In the genomic region with DNA sequence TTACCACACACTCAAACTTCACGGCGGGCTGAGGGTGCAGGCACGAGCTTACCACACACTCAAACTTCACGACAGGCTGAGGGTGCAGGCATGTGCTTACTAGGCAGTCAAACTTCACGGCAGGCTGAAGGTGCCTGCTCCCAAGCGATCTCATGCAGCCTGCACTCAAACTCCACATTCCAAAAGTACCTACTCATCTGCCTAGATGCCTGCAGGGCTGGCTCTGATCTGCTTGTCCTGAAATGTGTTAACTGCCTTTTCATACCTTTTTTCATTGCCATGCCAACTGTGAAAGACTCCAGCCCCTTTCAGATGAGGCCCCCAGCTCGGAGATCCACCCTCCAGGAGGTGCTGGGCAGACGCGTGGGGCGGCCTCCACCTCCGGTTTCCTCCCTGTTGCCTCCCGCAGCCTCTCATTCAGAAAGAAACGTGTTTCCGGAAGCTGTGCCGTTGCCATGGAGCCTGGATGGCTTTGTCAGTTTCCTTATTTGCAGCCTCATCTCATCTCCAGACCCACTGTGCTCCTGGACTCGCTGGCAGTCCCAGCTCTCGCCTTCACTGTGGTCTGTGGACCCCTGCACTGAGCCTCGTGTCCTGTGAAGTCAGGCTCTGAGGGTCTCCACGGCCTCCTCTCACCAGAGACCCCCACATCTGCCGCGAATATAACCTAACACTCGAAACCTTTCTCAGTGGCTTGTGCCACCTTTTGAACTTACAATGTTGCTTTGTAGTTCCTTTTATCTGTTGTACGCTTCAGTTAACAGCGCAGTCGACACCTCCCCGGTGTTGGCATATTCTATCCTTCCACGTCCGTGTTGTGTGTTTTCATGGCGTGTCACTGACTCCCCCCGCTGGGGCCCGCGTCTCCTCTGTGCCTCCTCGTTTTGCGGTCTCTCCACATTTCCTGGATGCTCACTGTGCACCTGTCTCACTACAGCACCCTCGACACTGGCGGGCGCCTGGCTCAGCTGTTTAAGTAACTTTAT, we compare ENCODE assay signal across 8 cellular contexts.
A peak's percentile ranks its signal among the peaks of the same experiment; 100 is the strongest.
DNase-seq lines count a peak whose midpoint lies in the region; ATAC-seq and TF ChIP-seq lines count a peak whose summit lies in the region.

No MANE protein-coding gene starts in this region.

- H3K9me3 Mint-ChIP-seq in endodermal cell: no peaks in the 10 kb centered on the region

- H3K27ac ChIP-seq in endodermal cell (ENCODE audit: low read depth, low read length) (peak overlapping the region; percentile 69), left lung (no peak overlapping the region), prostate gland (no peak overlapping the region)

- H3K4me3 ChIP-seq in endodermal cell (ENCODE audit: low read length): no peak overlapping the region
- H3K4me3 ChIP-seq in left lung: no peak overlapping the region
- no peak overlapping the region for H3K4me3 ChIP-seq in prostate gland

- H3K9ac ChIP-seq in endodermal cell (ENCODE audit: extremely low read depth, low read length, poor library complexity, severe bottlenecking): no peak overlapping the region

- peaks cover 10% of the 10 kb centered on the region for H3K9me3 ChIP-seq in endodermal cell (ENCODE audit: control insufficient read depth, low read length)
- H3K9me3 ChIP-seq in left lung: no peaks in the 10 kb centered on the region
- H3K9me3 ChIP-seq in prostate gland: no peaks in the 10 kb centered on the region

- H3K36me3 Mint-ChIP-seq in endodermal cell (ENCODE audit: low read depth): no peaks in the 10 kb centered on the region

- H3K27me3 ChIP-seq in endodermal cell (ENCODE audit: control insufficient read depth, insufficient read depth, low read length, poor library complexity, severe bottlenecking) (no peaks in the 10 kb centered on the region), left lung (peaks cover 0 to 10% of the 10 kb centered on the region in 2 donors), prostate gland (replicated peaks; ENCODE audit: insufficient read depth) (no peaks in the 10 kb centered on the region)

- H3K4me3 Mint-ChIP-seq in endodermal cell: no peak overlapping the region

- DNase-seq in NCI-H1417 treated with DMSO at 0.1 percent for 48 hours (lab: John Stamatoyannopoulos, UW) (peak; percentile 49), endodermal cell (peak; percentile 79), left lung (no peak), prostate gland (ENCODE audit: low spot score) (no peak)
- DNase-seq in activated CD4-positive, alpha-beta T cell treated with anti-CD3 and anti-CD28 coated beads, Interleukin-2, amount 50 U/mL, for 48 hours: peak; percentile 55 to 66
- peak; percentile 12 to 21 for DNase-seq in stimulated activated CD4-positive, alpha-beta T cell treated with anti-CD3 and anti-CD28 coated beads, Interleukin-1b, Interleukin-23, amount 100 ng/mL, for 1 hour (ENCODE audit: low read depth in 2 of 2)

- no peak for TF ChIP-seq CTCF in endodermal cell (conservative IDR thresholded peaks at IDR 0.05)
- no peak for TF ChIP-seq CTCF in left lung (IDR thresholded peaks at IDR 0.05)
- TF ChIP-seq CTCF in prostate gland (IDR thresholded peaks at IDR 0.05): no peak

- no peak for TF ChIP-seq POLR2A in prostate gland (IDR thresholded peaks at IDR 0.05)

- peaks cover 2% of the 10 kb centered on the region for H3K27me3 Mint-ChIP-seq in endodermal cell (ENCODE audit: insufficient read depth)

- H3K4me1 ChIP-seq in endodermal cell (ENCODE audit: control insufficient read depth, insufficient read depth, low read length) (no peaks in the 10 kb centered on the region), left lung (no peaks in the 10 kb centered on the region), prostate gland (replicated peaks) (no peaks in the 10 kb centered on the region)

- intact Hi-C loops in left lung (cut with DNase I) (no loop called here), prostate gland (cut with DNase I) (no loop called here)

- H3K27ac Mint-ChIP-seq in endodermal cell: peak overlapping the region; percentile 52

- WGBS in endodermal cell (ENCODE audit: insufficient coverage in 1 of 2, insufficient read length in 1 of 2), 2 experiments: 53 to 82% methylated on average over 30 to 37 of the region's 37 CpGs
- WGBS in prostate gland: 68% methylated on average over 37 of the region's 37 CpGs

- ATAC-seq in GM21619 (IDR thresholded peaks at IDR 0.05; ENCODE audit: unreplicated experiment): peak; percentile 70
- no peak for ATAC-seq in left lung
- no peak for ATAC-seq in GM18868 (IDR thresholded peaks at IDR 0.05; ENCODE audit: unreplicated experiment)

- H3K36me3 ChIP-seq in endodermal cell (ENCODE audit: control insufficient read depth, insufficient read depth, low read length) (no peaks in the 10 kb centered on the region), left lung (no peaks in the 10 kb centered on the region), prostate gland (no peaks in the 10 kb centered on the region)

- no peaks in the 10 kb centered on the region for H3K4me1 Mint-ChIP-seq in endodermal cell

Comparison
In these comparisons a context has a peak if more than half of its experiments do, and no peak if none do; other contexts are left out.
1. DNase-seq: peak in NCI-H1417 treated with DMSO at 0.1 percent for 48 hours (single experiment), activated CD4-positive, alpha-beta T cell treated with anti-CD3 and anti-CD28 coated beads, Interleukin-2, amount 50 U/mL, for 48 hours (2 of 2), endodermal cell (single experiment) and stimulated activated CD4-positive, alpha-beta T cell treated with anti-CD3 and anti-CD28 coated beads, Interleukin-1b, Interleukin-23, amount 100 ng/mL, for 1 hour (2 of 2); none in left lung (0 of 2) and prostate gland (single experiment).